Comparison of ENCODE assay signal across 8 cellular contexts in genomic region chr17:34420254-34420766, GRCh38. TPM values are rescaled to one million over a fixed set of nuclear protein-coding genes. Genes with fewer than 3 reads are reported as not detected.
A peak's percentile ranks its signal among the peaks of the same experiment; 100 is the strongest.
DNase-seq lines count a peak whose midpoint lies in the region; ATAC-seq and TF ChIP-seq lines count a peak whose summit lies in the region.

No MANE protein-coding gene starts in this region.

- POLR2A ChIA-PET in CD8-positive, alpha-beta memory T cell (lab: Charles Lee): no interaction called here
- POLR2A ChIA-PET in Panc1 (lab: Charles Lee): interaction anchor here (0.7 kb wide), 1 partner anchor 59 kb away, joined by 3 read pairs; no protein-coding TSS in a partner anchor

- no peaks in the 10 kb centered on the region for H3K9me3 Mint-ChIP-seq in CD8-positive, alpha-beta memory T cell

- 6% methylated on average over 6 of the region's 6 CpGs for WGBS in suprapubic skin

- H3K4me3 ChIP-seq in CD8-positive, alpha-beta memory T cell (ENCODE audit: low read length): no peak overlapping the region
- H3K4me3 ChIP-seq in Panc1 (ENCODE audit: low read depth in 2 of 2, low read length in 2 of 2) (no peak overlapping the region), suprapubic skin (no peak overlapping the region)

- ATAC-seq in Panc1 (peak; percentile 82), HG03135 (IDR thresholded peaks at IDR 0.05; ENCODE audit: unreplicated experiment) (no peak)

- no peak overlapping the region for H3K27ac Mint-ChIP-seq in CD8-positive, alpha-beta memory T cell

- CTCF ChIA-PET in CD8-positive, alpha-beta memory T cell (lab: Charles Lee): interaction anchor here (0.7 to 1.7 kb wide), 8 partner anchors 11 to 703 kb away, joined by 3 to 6 read pairs (median 4); no protein-coding TSS in a partner anchor
- CTCF ChIA-PET in Panc1 (lab: Charles Lee): interaction anchor here (0.5 to 0.7 kb wide), 3 partner anchors 16 to 1879 kb away, joined by 3 to 6 read pairs (median 3); no protein-coding TSS in a partner anchor

- TF ChIP-seq CTCF in Panc1 (IDR thresholded peaks at IDR 0.05) (peak; percentile 91), suprapubic skin (IDR thresholded peaks at IDR 0.05) (peak; percentile 79 to 88)

- H3K4me1 ChIP-seq in CD8-positive, alpha-beta memory T cell (ENCODE audit: insufficient read depth, low read length): no peaks in the 10 kb centered on the region
- H3K4me1 ChIP-seq in Panc1 (ENCODE audit: control insufficient read depth, insufficient read depth, low read length): no peaks in the 10 kb centered on the region
- peaks cover 9% of the 10 kb centered on the region for H3K4me1 ChIP-seq in suprapubic skin

- peaks cover 33 to 59% of the 10 kb centered on the region in 2 donors for H3K27me3 Mint-ChIP-seq in CD8-positive, alpha-beta memory T cell

- TF ChIP-seq EP300 in suprapubic skin (IDR thresholded peaks at IDR 0.05): no peak

- H3K36me3 Mint-ChIP-seq in CD8-positive, alpha-beta memory T cell: no peaks in the 10 kb centered on the region

- H3K9me3 ChIP-seq in CD8-positive, alpha-beta memory T cell (ENCODE audit: low read length): no peaks in the 10 kb centered on the region
- H3K9me3 ChIP-seq in Panc1 (ENCODE audit: control insufficient read depth, insufficient read depth, low read depth, low read length): no peaks in the 10 kb centered on the region
- no peaks in the 10 kb centered on the region for H3K9me3 ChIP-seq in suprapubic skin

- peaks cover 4% of the 10 kb centered on the region for H3K27me3 ChIP-seq in CD8-positive, alpha-beta memory T cell (ENCODE audit: insufficient read depth, low read length, poor library complexity, severe bottlenecking)
- H3K27me3 ChIP-seq in Panc1 (ENCODE audit: control insufficient read depth, insufficient read depth, low read length) (peaks cover 3% of the 10 kb centered on the region; the same call in 1 of the 2 replicates), suprapubic skin (peaks cover 48% of the 10 kb centered on the region)

- no peak overlapping the region for H3K27ac ChIP-seq in CD8-positive, alpha-beta memory T cell (ENCODE audit: low read depth, low read length)
- H3K27ac ChIP-seq in Panc1 (ENCODE audit: low read length) (no peak overlapping the region), suprapubic skin (no peak overlapping the region)

- no TSS peak for BruUV-seq in Panc1 (replicated peaks; lab: Mats Ljungman, UMichigan)

- in situ Hi-C loops in Panc1 (cut with HindIII; ENCODE audit: low pct_unique_long_range_greater_than_20kb, low sequenced_read_pairs): no loop called here

- no peaks in the 10 kb centered on the region for H3K36me3 ChIP-seq in CD8-positive, alpha-beta memory T cell (ENCODE audit: insufficient read depth, low read length)
- H3K36me3 ChIP-seq in Panc1 (ENCODE audit: control insufficient read depth, insufficient read depth, low read length) (no peaks in the 10 kb centered on the region), suprapubic skin (no peaks in the 10 kb centered on the region)

- H3K4me3 Mint-ChIP-seq in CD8-positive, alpha-beta memory T cell: no peak overlapping the region

- H3K4me1 Mint-ChIP-seq in CD8-positive, alpha-beta memory T cell: no peaks in the 10 kb centered on the region

- intact Hi-C loops in Panc1 (cut with micrococcal nuclease; ENCODE audit: unreplicated experiment): loop anchor here (5.0 kb wide), 2 partner anchors 97 to 697 kb away; partner anchors contain the start of gene RAD51D

- DNase-seq in CD8-positive, alpha-beta memory T cell: peak; percentile 36 to 74 (median 48)
- DNase-seq in HUDEP-2 (lab: John Stamatoyannopoulos, UW; ENCODE audit: unreplicated experiment in 76 of 76) (peak in 63 of 76 experiments; percentile 2 to 76 (median 45)), Panc1 (ENCODE audit: low read depth, low spot score) (peak; percentile 56), fibroblast of peridontal ligament (ENCODE audit: extremely low read depth) (peak; percentile 64), occipital lobe (lab: John Stamatoyannopoulos, UW) (peak; percentile 50), suprapubic skin (ENCODE audit: low spot score in 2 of 2) (peak in 1 of 2 donors; percentile 70)
- DNase-seq in activated T-cell treated with anti-CD3 and anti-CD28 coated beads, Interleukin-2, amount 50 U/mL, for 48 hours: peak; percentile 77 to 80

- TF ChIP-seq POLR2A in suprapubic skin (IDR thresholded peaks at IDR 0.05): no peak

RNA-seq across cellular contexts. Expression of gene CCL1, which starts 57.3 kb away (rescaled TPM):
- total RNA-seq in CD8-positive, alpha-beta memory T cell: 10 to 100 TPM; 52.8 to 55.3 TPM
- not detected for polyA plus RNA-seq in CD8-positive, alpha-beta memory T cell
- not detected for total RNA-seq in Panc1 (2021; ENCODE audit: unreplicated experiment)
- polyA plus RNA-seq in Panc1 (2012; ENCODE audit: insufficient read length): not detected
- 0.47 TPM for total RNA-seq in occipital lobe
- total RNA-seq in suprapubic skin: not detected

Comparison
In these comparisons a context has a peak if more than half of its experiments do, and no peak if none do; other contexts are left out.
1. RNA of gene CCL1, which starts 57.3 kb away (total RNA-seq): 52.8 to 55.3 TPM in CD8-positive, alpha-beta memory T cell; 0.47 TPM in occipital lobe (single experiment), not detected in Panc1 (single experiment) and not detected in suprapubic skin; every median in the first group is over 10 times any median in the second.